ENCODE assay signal across 21 cellular contexts in genomic region chr6:45827952-45828530, GRCh38.
DNase-seq lines count a peak whose midpoint lies in the region; ATAC-seq and TF ChIP-seq lines count a peak whose summit lies in the region.
"Had no signal": no experiment of that assay in that cellular context is flagged by ENCODE, and none has a peak within 500 bp of the region (broad histone marks: within the 10 kb centered on the region; RNA-seq: fewer than 3 reads in every experiment).

No MANE protein-coding gene starts in this region.

- CTCF ChIA-PET in T-cell (lab: Charles Lee), result no interaction called here

- peaks cover 4% of the 10 kb centered on the region for H3K9me3 Mint-ChIP-seq in activated T-cell treated with anti-CD3 and anti-CD28 coated beads, Interleukin-2, amount 50 U/mL, for 24 hours
- no peaks in the 10 kb centered on the region for H3K9me3 Mint-ChIP-seq in activated T-cell treated with anti-CD3 and anti-CD28 coated beads, Interleukin-2, amount 50 U/mL, for 4 hours
- H3K9me3 Mint-ChIP-seq in T-cell, result no peaks in the 10 kb centered on the region

- H3K27me3 ChIP-seq in prostate gland (replicated peaks; ENCODE audit: insufficient read depth), result no peaks in the 10 kb centered on the region

- peaks cover 3% of the 10 kb centered on the region for H3K27me3 Mint-ChIP-seq in activated T-cell treated with anti-CD3 and anti-CD28 coated beads, Interleukin-2, amount 50 U/mL, for 24 hours
- H3K27me3 Mint-ChIP-seq in activated T-cell treated with anti-CD3 and anti-CD28 coated beads, Interleukin-2, amount 50 U/mL, for 4 hours (ENCODE audit: low read depth), result peaks cover 6% of the 10 kb centered on the region
- peaks cover 0 to 7% of the 10 kb centered on the region in 2 donors for H3K27me3 Mint-ChIP-seq in T-cell

- peaks cover 15% of the 10 kb centered on the region for H3K36me3 Mint-ChIP-seq in activated T-cell treated with anti-CD3 and anti-CD28 coated beads, Interleukin-2, amount 50 U/mL, for 24 hours (ENCODE audit: low read depth)
- H3K36me3 Mint-ChIP-seq in activated T-cell treated with anti-CD3 and anti-CD28 coated beads, Interleukin-2, amount 50 U/mL, for 4 hours (ENCODE audit: insufficient read depth), result no peaks in the 10 kb centered on the region
- no peaks in the 10 kb centered on the region for H3K36me3 Mint-ChIP-seq in T-cell

- TF ChIP-seq POLR2A in prostate gland (IDR thresholded peaks at IDR 0.05), result no peak

- ATAC-seq in activated T-cell treated with anti-CD3 and anti-CD28 coated beads, Interleukin-2, amount 50 U/mL, for 4 hours, result no peak
- no peak for ATAC-seq in T-cell (replicated peaks in 1 of 4)
- ATAC-seq: GM12878, PC-3 had no signal

- H3K4me1 ChIP-seq in prostate gland (replicated peaks), result no peaks in the 10 kb centered on the region

- no peak for DNase-seq in activated T-cell treated with anti-CD3 and anti-CD28 coated beads, Interleukin-2, amount 50 U/mL, for 24 hours
- DNase-seq in activated T-cell treated with anti-CD3 and anti-CD28 coated beads, Interleukin-2, amount 50 U/mL, for 4 hours, result no peak
- DNase-seq in fibroblast of villous mesenchyme (ENCODE audit: low read depth) (peak; percentile 92), prostate gland (ENCODE audit: low spot score) (peak; percentile 68), AG20443 (ENCODE audit: low spot score) (no peak), NCI-H1417 (lab: John Stamatoyannopoulos, UW) (no peak), T-cell (no peak)
- no peak for DNase-seq in stimulated activated naive CD4-positive, alpha-beta T cell (lab: John Stamatoyannopoulos, UW)
- DNase-seq: 8988T, C1 segment of cervical spinal cord, GDM1, GM23248, MV-4-11, NCI-H1436, NCI-H2029, NCI-H2171, NCI-H446 treated with DMSO at 0.1 percent for 48 hours, NCI-H774, PC-3 had no signal

- no peaks in the 10 kb centered on the region for H3K36me3 ChIP-seq in prostate gland

- H3K27ac Mint-ChIP-seq in activated T-cell treated with anti-CD3 and anti-CD28 coated beads, Interleukin-2, amount 50 U/mL, for 24 hours, result peak overlapping the region; percentile 10
- H3K27ac Mint-ChIP-seq in T-cell, result no peak overlapping the region

- intact Hi-C loops in prostate gland (cut with DNase I), result no loop called here

- H3K4me3 ChIP-seq in fibroblast of villous mesenchyme (ENCODE audit: low read depth, low read length) (no peak overlapping the region), prostate gland (no peak overlapping the region)
- H3K4me3 ChIP-seq: GM12878, GM23248 had no signal

- POLR2A ChIA-PET in T-cell (lab: Charles Lee), result no interaction called here

- peaks cover 81% of the 10 kb centered on the region for H3K4me1 Mint-ChIP-seq in activated T-cell treated with anti-CD3 and anti-CD28 coated beads, Interleukin-2, amount 50 U/mL, for 24 hours (ENCODE audit: low read depth)
- H3K4me1 Mint-ChIP-seq in activated T-cell treated with anti-CD3 and anti-CD28 coated beads, Interleukin-2, amount 50 U/mL, for 4 hours (ENCODE audit: low read depth), result peaks cover 35% of the 10 kb centered on the region
- peaks cover 16 to 23% (median 23%) of the 10 kb centered on the region in 3 donors for H3K4me1 Mint-ChIP-seq in T-cell

- peak overlapping the region; percentile 35 to 60 for H3K27ac ChIP-seq in prostate gland
- H3K27ac ChIP-seq: GM23248, RWPE1 had no signal

- no peaks in the 10 kb centered on the region for H3K9me3 ChIP-seq in prostate gland

- TF ChIP-seq CTCF in fibroblast of villous mesenchyme (IDR thresholded peaks at IDR 0.05; ENCODE audit: insufficient read depth, low read depth, low read length), result no peak
- no peak for TF ChIP-seq CTCF in prostate gland (IDR thresholded peaks at IDR 0.05)

- WGBS in prostate gland, result 53% methylated on average over 7 of the region's 7 CpGs

- no peak overlapping the region for H3K4me3 Mint-ChIP-seq in activated T-cell treated with anti-CD3 and anti-CD28 coated beads, Interleukin-2, amount 50 U/mL, for 24 hours
- H3K4me3 Mint-ChIP-seq in activated T-cell treated with anti-CD3 and anti-CD28 coated beads, Interleukin-2, amount 50 U/mL, for 4 hours, result no peak overlapping the region
- no peak overlapping the region for H3K4me3 Mint-ChIP-seq in T-cell

Comparison
In these comparisons a context has a peak if more than half of its experiments do, and no peak if none do; other contexts are left out.
1. DNase-seq: peak in fibroblast of villous mesenchyme (single experiment) and prostate gland (single experiment); none in activated T-cell treated with anti-CD3 and anti-CD28 coated beads, Interleukin-2, amount 50 U/mL, for 24 hours (single experiment), activated T-cell treated with anti-CD3 and anti-CD28 coated beads, Interleukin-2, amount 50 U/mL, for 4 hours (single experiment), stimulated activated naive CD4-positive, alpha-beta T cell (0 of 6), AG20443 (single experiment), NCI-H1417 (0 of 3) and T-cell (0 of 34).